ENCODE assay signal across 15 cellular contexts in the genomic region with DNA sequence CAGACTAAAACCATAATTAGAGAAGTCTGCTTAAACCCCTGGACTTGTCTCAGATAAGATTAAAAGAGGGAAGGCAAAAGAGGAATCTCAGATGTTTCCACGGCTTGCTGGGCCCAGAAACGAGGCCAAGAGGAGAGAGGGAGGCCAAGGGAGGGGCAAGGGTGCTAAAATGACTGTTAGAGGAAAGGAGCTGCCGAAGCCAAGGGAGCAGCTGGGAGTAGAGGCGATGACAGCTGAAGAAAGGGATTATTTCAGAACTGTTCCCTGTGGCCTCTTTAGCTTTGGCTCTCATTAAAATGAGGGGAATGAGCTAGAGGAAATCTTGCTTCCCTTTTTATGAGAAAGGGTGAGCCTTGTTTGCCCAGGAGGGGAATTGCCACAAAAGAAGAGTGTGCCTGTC.
DNase-seq lines count a peak whose midpoint lies in the region; ATAC-seq, FAIRE-seq and TF ChIP-seq lines count a peak whose summit lies in the region.
"Had no signal": no experiment of that assay in that cellular context is flagged by ENCODE, and none has a peak within 500 bp of the region (broad histone marks: within the 10 kb centered on the region; RNA-seq: fewer than 3 reads in every experiment).

No MANE protein-coding gene starts in this region.

- peak overlapping the region; percentile 30 for H3K4me3 Mint-ChIP-seq in astrocyte (ENCODE audit: unreplicated experiment)

- DNase-seq in Ammon's horn (ENCODE audit: low spot score): peak; percentile 59
- peak; percentile 36 to 54 for DNase-seq in Kasumi-1 (lab: John Stamatoyannopoulos, UW)
- no peak for DNase-seq in astrocyte (ENCODE audit: low read depth)
- peak; percentile 11 for DNase-seq in medulla oblongata (ENCODE audit: extremely low spot score)
- DNase-seq in NCI-H524 (lab: John Stamatoyannopoulos, UW): no peak
- DNase-seq in ureter (ENCODE audit: low spot score): no peak
- DNase-seq: activated CD4-positive, CD25-positive, alpha-beta regulatory T cell; activated T-cell treated with anti-CD3 and anti-CD28 coated beads for 4 hours; BE2C; cortex of kidney; NCI-H510A treated with DMSO at 0.1 percent for 48 hours; stimulated activated naive CD4-positive, alpha-beta T cell treated with Interleukin-2 at 50 U/mL for 16 hours had no signal

- H3K4me1 Mint-ChIP-seq in astrocyte (ENCODE audit: low read depth, unreplicated experiment): no peaks in the 10 kb centered on the region

- no peaks in the 10 kb centered on the region for H3K9me3 Mint-ChIP-seq in astrocyte (ENCODE audit: unreplicated experiment)

- H3K4me2 ChIP-seq in astrocyte (ENCODE audit: low read length): no peak overlapping the region

- H3K36me3 Mint-ChIP-seq in astrocyte (ENCODE audit: low read depth, unreplicated experiment): no peaks in the 10 kb centered on the region

- no peaks in the 10 kb centered on the region for H3K27me3 ChIP-seq in astrocyte (ENCODE audit: insufficient read depth, low read length)
- H3K27me3 ChIP-seq: BE2C had no signal

- peaks cover 4% of the 10 kb centered on the region for H3K27me3 Mint-ChIP-seq in astrocyte (ENCODE audit: low read depth, unreplicated experiment)

- FAIRE-seq in astrocyte (lab: Jason Lieb, UNC): no peak
- FAIRE-seq: GM12891 had no signal

- H3K27ac Mint-ChIP-seq in astrocyte (ENCODE audit: unreplicated experiment): no peak overlapping the region

- no peaks in the 10 kb centered on the region for H3K36me3 ChIP-seq in astrocyte (ENCODE audit: insufficient read depth, low read length)
- H3K36me3 ChIP-seq: BE2C had no signal

- TF ChIP-seq CTCF in astrocyte (IDR thresholded peaks at IDR 0.05; ENCODE audit: insufficient read depth, low read depth, low read length): no peak

- ATAC-seq in HG03039 (IDR thresholded peaks at IDR 0.05; ENCODE audit: unreplicated experiment) (no peak), HG03342 (IDR thresholded peaks at IDR 0.05; ENCODE audit: unreplicated experiment) (no peak)

- H3K27ac ChIP-seq in astrocyte (ENCODE audit: low read depth, low read length): no peak overlapping the region

- no peaks in the 10 kb centered on the region for H3K79me2 ChIP-seq in astrocyte (ENCODE audit: insufficient read depth, low read length)

- H3K4me3 ChIP-seq in astrocyte (ENCODE audit: insufficient read depth, low read depth, low read length): no peak overlapping the region

- H2AFZ ChIP-seq in astrocyte (ENCODE audit: low read depth, low read length): no peak overlapping the region

- H3K9me3 ChIP-seq in astrocyte (ENCODE audit: insufficient read depth, low read depth, low read length): no peaks in the 10 kb centered on the region
- H3K9me3 ChIP-seq: BE2C had no signal

- no peaks in the 10 kb centered on the region for H3K4me1 ChIP-seq in astrocyte (ENCODE audit: insufficient read depth, low read length)
- H3K4me1 ChIP-seq: BE2C had no signal

- no peak overlapping the region for H3K9ac ChIP-seq in astrocyte (ENCODE audit: low read length)

- H4K20me1 ChIP-seq in astrocyte (ENCODE audit: insufficient read depth, low read length): no peaks in the 10 kb centered on the region

Comparison
In these comparisons a context has a peak if more than half of its experiments do, and no peak if none do; other contexts are left out.
1. DNase-seq: peak in Ammon's horn (single experiment), Kasumi-1 (2 of 2) and medulla oblongata (single experiment); none in astrocyte (single experiment), NCI-H524 (0 of 2) and ureter (single experiment).